In genomic region chr6:162151050-162151658, GRCh38 we compare ENCODE assay signal across 12 cellular contexts.
DNase-seq lines count a peak whose midpoint lies in the region; ATAC-seq and TF ChIP-seq lines count a peak whose summit lies in the region.
"Had no signal": no experiment of that assay in that cellular context is flagged by ENCODE, and none has a peak within 500 bp of the region (broad histone marks: within the 10 kb centered on the region; RNA-seq: fewer than 3 reads in every experiment).

No MANE protein-coding gene starts in this region.

- CTCF ChIA-PET in activated CD8-positive, alpha-beta memory T cell treated with anti-CD3 and anti-CD28 coated beads, Interleukin-2, amount 10 ng/mL, durations not matched to agents 7 days and 5 days (lab: Charles Lee): no interaction called here

- H3K9me3 ChIP-seq in GM23248 (ENCODE audit: low read depth): no peaks in the 10 kb centered on the region
- H3K9me3 ChIP-seq in smooth muscle cell (replicated peaks; ENCODE audit: low read depth): no peaks in the 10 kb centered on the region
- H3K9me3 ChIP-seq: thoracic aorta had no signal

- peak; percentile 44 for DNase-seq in GM23248
- DNase-seq in RPMI7951 (ENCODE audit: low read depth): peak; percentile 15
- peak; percentile 0 for DNase-seq in fibroblast of the aortic adventitia (ENCODE audit: low read depth)
- DNase-seq in smooth muscle cell (lab: John Stamatoyannopoulos, UW; ENCODE audit: unreplicated experiment): no peak
- DNase-seq in activated T-cell treated with anti-CD3 and anti-CD28 coated beads, Interleukin-2, amount 50 U/mL, for 1 hour: no peak
- no peak for DNase-seq in activated CD8-positive, alpha-beta memory T cell treated with anti-CD3 and anti-CD28 coated beads, Interleukin-2, amount 10 ng/mL, durations not matched to agents 7 days and 5 days
- DNase-seq in type B pancreatic cell (ENCODE audit: extremely low spot score, unreplicated experiment): no peak
- DNase-seq: CD8-positive, alpha-beta T cell; head of caudate nucleus had no signal

- no peaks in the 10 kb centered on the region for H3K36me3 Mint-ChIP-seq in activated CD8-positive, alpha-beta memory T cell treated with anti-CD3 and anti-CD28 coated beads, Interleukin-2, amount 10 ng/mL, durations not matched to agents 7 days and 5 days
- no peaks in the 10 kb centered on the region for H3K36me3 Mint-ChIP-seq in type B pancreatic cell
- H3K36me3 Mint-ChIP-seq: CD8-positive, alpha-beta T cell had no signal

- no peaks in the 10 kb centered on the region for H3K4me1 ChIP-seq in GM23248 (ENCODE audit: insufficient read depth)
- no peaks in the 10 kb centered on the region for H3K4me1 ChIP-seq in smooth muscle cell (ENCODE audit: low read depth)
- H3K4me1 ChIP-seq: parathyroid adenoma had no signal

- H3K9me3 Mint-ChIP-seq in activated CD8-positive, alpha-beta memory T cell treated with anti-CD3 and anti-CD28 coated beads, Interleukin-2, amount 10 ng/mL, durations not matched to agents 7 days and 5 days (ENCODE audit: low read depth): no peaks in the 10 kb centered on the region
- H3K9me3 Mint-ChIP-seq in type B pancreatic cell: no peaks in the 10 kb centered on the region
- H3K9me3 Mint-ChIP-seq: CD8-positive, alpha-beta T cell had no signal

- no peaks in the 10 kb centered on the region for H3K4me1 Mint-ChIP-seq in activated CD8-positive, alpha-beta memory T cell treated with anti-CD3 and anti-CD28 coated beads, Interleukin-2, amount 10 ng/mL, durations not matched to agents 7 days and 5 days
- no peaks in the 10 kb centered on the region for H3K4me1 Mint-ChIP-seq in type B pancreatic cell (ENCODE audit: unreplicated experiment)

- ATAC-seq in activated CD8-positive, alpha-beta memory T cell treated with anti-CD3 and anti-CD28 coated beads, Interleukin-2, amount 10 ng/mL, durations not matched to agents 7 days and 5 days: no peak
- ATAC-seq: CD8-positive, alpha-beta T cell had no signal

- H2AFZ ChIP-seq in GM23248 (no peak overlapping the region), smooth muscle cell (ENCODE audit: low read depth) (no peak overlapping the region)
- H2AFZ ChIP-seq: parathyroid adenoma had no signal

- H3K4me2 ChIP-seq in GM23248 (ENCODE audit: unreplicated experiment): peak overlapping the region; percentile 13
- peak overlapping the region; percentile 41 for H3K4me2 ChIP-seq in smooth muscle cell

- no peak overlapping the region for H3K4me3 ChIP-seq in GM23248
- no peak overlapping the region for H3K4me3 ChIP-seq in fibroblast of the aortic adventitia (ENCODE audit: low read depth, low read length)
- H3K4me3 ChIP-seq in smooth muscle cell: no peak overlapping the region
- H3K4me3 ChIP-seq: SK-N-MC, thoracic aorta had no signal

- H3K4me3 Mint-ChIP-seq in activated CD8-positive, alpha-beta memory T cell treated with anti-CD3 and anti-CD28 coated beads, Interleukin-2, amount 10 ng/mL, durations not matched to agents 7 days and 5 days: no peak overlapping the region
- no peak overlapping the region for H3K4me3 Mint-ChIP-seq in type B pancreatic cell
- H3K4me3 Mint-ChIP-seq: CD8-positive, alpha-beta T cell had no signal

- in situ Hi-C loops in GM23248 (cut with MboI): no loop called here

- H3K27ac ChIP-seq in GM23248 (no peak overlapping the region), smooth muscle cell (ENCODE audit: low read depth) (no peak overlapping the region)
- H3K27ac ChIP-seq: parathyroid adenoma, SK-N-MC, thoracic aorta had no signal

- H3K27me3 ChIP-seq in GM23248 (replicated peaks; ENCODE audit: insufficient read depth) (no peaks in the 10 kb centered on the region), smooth muscle cell (ENCODE audit: low read depth) (no peaks in the 10 kb centered on the region)

- no peaks in the 10 kb centered on the region for H3K9me2 ChIP-seq in GM23248 (ENCODE audit: insufficient read depth)

- H3K36me3 ChIP-seq in GM23248 (ENCODE audit: low read depth) (no peaks in the 10 kb centered on the region), smooth muscle cell (ENCODE audit: low read depth) (no peaks in the 10 kb centered on the region)
- H3K36me3 ChIP-seq: thoracic aorta had no signal

- H3K9ac ChIP-seq in GM23248: no peak overlapping the region
- H3K9ac ChIP-seq in smooth muscle cell (ENCODE audit: low read depth): no peak overlapping the region
- H3K9ac ChIP-seq: parathyroid adenoma had no signal

- H4K20me1 ChIP-seq in GM23248 (ENCODE audit: insufficient read depth) (no peaks in the 10 kb centered on the region), smooth muscle cell (ENCODE audit: low read depth) (no peaks in the 10 kb centered on the region)

- H3F3A ChIP-seq in GM23248 (ENCODE audit: insufficient read depth) (no peaks in the 10 kb centered on the region), smooth muscle cell (ENCODE audit: low read depth) (no peaks in the 10 kb centered on the region)

- H3K79me2 ChIP-seq in GM23248 (ENCODE audit: insufficient read depth) (no peaks in the 10 kb centered on the region), smooth muscle cell (ENCODE audit: low read depth) (no peaks in the 10 kb centered on the region)

- 52 to 56% methylated on average over 6 of the region's 6 CpGs for WGBS in GM23248 (ENCODE audit: low coverage in 1 of 2, low lambda C conversion rate in 2 of 2, missing lambda C conversion rate in 2 of 2), 2 experiments
- 59% methylated on average over 6 of the region's 6 CpGs for WGBS in smooth muscle cell (ENCODE audit: low lambda C conversion rate)

- TF ChIP-seq CTCF in fibroblast of the aortic adventitia (IDR thresholded peaks at IDR 0.05; ENCODE audit: insufficient read depth, low read length) (no peak), smooth muscle cell (IDR thresholded peaks at IDR 0.05; ENCODE audit: borderline replicate concordance, insufficient read depth, poor library complexity, severe bottlenecking) (no peak), type B pancreatic cell (conservative IDR thresholded peaks at IDR 0.05) (no peak)

- no peak overlapping the region for H3K27ac Mint-ChIP-seq in activated CD8-positive, alpha-beta memory T cell treated with anti-CD3 and anti-CD28 coated beads, Interleukin-2, amount 10 ng/mL, durations not matched to agents 7 days and 5 days
- H3K27ac Mint-ChIP-seq in type B pancreatic cell: no peak overlapping the region
- H3K27ac Mint-ChIP-seq: CD8-positive, alpha-beta T cell had no signal

- no peaks in the 10 kb centered on the region for H3K27me3 Mint-ChIP-seq in activated CD8-positive, alpha-beta memory T cell treated with anti-CD3 and anti-CD28 coated beads, Interleukin-2, amount 10 ng/mL, durations not matched to agents 7 days and 5 days
- H3K27me3 Mint-ChIP-seq in type B pancreatic cell: no peaks in the 10 kb centered on the region

Comparison
In these comparisons a context has a peak if more than half of its experiments do, and no peak if none do; other contexts are left out.
1. DNase-seq: peak in GM23248 (single experiment), RPMI7951 (single experiment) and fibroblast of the aortic adventitia (single experiment); none in smooth muscle cell (single experiment), activated T-cell treated with anti-CD3 and anti-CD28 coated beads, Interleukin-2, amount 50 U/mL, for 1 hour (single experiment), activated CD8-positive, alpha-beta memory T cell treated with anti-CD3 and anti-CD28 coated beads, Interleukin-2, amount 10 ng/mL, durations not matched to agents 7 days and 5 days (single experiment) and type B pancreatic cell (single experiment).